In genomic region chr6:30515106-30515505, GRCh38 we compare ENCODE assay signal across 1 cellular context.
TF ChIP-seq lines count a peak whose summit lies in the region.

No MANE protein-coding gene starts in this region.

TF ChIP-seq in GM23338, 12 proteins besides CTCF, POLR2A, EP300 and RAD21 (continued from another document):
- TF ChIP-seq, protein P1, sequence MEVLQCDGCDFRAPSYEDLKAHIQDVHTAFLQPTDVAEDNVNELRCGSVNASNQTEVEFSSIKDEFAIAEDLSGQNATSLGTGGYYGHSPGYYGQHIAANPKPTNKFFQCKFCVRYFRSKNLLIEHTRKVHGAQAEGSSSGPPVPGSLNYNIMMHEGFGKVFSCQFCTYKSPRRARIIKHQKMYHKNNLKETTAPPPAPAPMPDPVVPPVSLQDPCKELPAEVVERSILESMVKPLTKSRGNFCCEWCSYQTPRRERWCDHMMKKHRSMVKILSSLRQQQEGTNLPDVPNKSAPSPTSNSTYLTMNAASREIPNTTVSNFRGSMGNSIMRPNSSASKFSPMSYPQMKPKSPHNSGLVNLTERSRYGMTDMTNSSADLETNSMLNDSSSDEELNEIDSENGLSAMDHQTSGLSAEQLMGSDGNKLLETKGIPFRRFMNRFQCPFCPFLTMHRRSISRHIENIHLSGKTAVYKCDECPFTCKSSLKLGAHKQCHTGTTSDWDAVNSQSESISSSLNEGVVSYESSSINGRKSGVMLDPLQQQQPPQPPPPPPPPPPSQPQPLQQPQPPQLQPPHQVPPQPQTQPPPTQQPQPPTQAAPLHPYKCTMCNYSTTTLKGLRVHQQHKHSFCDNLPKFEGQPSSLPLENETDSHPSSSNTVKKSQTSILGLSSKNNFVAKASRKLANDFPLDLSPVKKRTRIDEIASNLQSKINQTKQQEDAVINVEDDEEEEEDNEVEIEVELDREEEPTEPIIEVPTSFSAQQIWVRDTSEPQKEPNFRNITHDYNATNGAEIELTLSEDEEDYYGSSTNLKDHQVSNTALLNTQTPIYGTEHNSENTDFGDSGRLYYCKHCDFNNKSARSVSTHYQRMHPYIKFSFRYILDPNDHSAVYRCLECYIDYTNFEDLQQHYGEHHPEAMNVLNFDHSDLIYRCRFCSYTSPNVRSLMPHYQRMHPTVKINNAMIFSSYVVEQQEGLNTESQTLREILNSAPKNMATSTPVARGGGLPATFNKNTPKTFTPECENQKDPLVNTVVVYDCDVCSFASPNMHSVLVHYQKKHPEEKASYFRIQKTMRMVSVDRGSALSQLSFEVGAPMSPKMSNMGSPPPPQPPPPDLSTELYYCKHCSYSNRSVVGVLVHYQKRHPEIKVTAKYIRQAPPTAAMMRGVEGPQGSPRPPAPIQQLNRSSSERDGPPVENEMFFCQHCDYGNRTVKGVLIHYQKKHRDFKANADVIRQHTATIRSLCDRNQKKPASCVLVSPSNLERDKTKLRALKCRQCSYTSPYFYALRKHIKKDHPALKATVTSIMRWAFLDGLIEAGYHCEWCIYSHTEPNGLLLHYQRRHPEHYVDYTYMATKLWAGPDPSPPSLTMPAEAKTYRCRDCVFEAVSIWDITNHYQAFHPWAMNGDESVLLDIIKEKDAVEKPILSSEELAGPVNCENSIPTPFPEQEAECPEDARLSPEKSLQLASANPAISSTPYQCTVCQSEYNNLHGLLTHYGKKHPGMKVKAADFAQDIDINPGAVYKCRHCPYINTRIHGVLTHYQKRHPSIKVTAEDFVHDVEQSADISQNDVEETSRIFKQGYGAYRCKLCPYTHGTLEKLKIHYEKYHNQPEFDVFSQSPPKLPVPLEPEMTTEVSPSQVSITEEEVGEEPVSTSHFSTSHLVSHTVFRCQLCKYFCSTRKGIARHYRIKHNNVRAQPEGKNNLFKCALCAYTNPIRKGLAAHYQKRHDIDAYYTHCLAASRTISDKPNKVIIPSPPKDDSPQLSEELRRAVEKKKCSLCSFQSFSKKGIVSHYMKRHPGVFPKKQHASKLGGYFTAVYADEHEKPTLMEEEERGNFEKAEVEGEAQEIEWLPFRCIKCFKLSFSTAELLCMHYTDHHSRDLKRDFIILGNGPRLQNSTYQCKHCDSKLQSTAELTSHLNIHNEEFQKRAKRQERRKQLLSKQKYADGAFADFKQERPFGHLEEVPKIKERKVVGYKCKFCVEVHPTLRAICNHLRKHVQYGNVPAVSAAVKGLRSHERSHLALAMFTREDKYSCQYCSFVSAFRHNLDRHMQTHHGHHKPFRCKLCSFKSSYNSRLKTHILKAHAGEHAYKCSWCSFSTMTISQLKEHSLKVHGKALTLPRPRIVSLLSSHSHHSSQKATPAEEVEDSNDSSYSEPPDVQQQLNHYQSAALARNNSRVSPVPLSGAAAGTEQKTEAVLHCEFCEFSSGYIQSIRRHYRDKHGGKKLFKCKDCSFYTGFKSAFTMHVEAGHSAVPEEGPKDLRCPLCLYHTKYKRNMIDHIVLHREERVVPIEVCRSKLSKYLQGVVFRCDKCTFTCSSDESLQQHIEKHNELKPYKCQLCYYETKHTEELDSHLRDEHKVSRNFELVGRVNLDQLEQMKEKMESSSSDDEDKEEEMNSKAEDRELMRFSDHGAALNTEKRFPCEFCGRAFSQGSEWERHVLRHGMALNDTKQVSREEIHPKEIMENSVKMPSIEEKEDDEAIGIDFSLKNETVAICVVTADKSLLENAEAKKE (CRISPR knock-in tag; IDR thresholded peaks at IDR 0.05) = 0 out of 2 replicates have a peak, but pooled peaks have one; percentile 32
- TF ChIP-seq NANOG (IDR thresholded peaks at IDR 0.05; ENCODE audit: borderline replicate concordance) (no peak), STAT1 (IDR thresholded peaks at IDR 0.05; ENCODE audit: unreplicated experiment) (no peak), CREB1 (CRISPR knock-in tag; IDR thresholded peaks at IDR 0.05; ENCODE audit: low read depth) (no peak)
